ENCODE assay signal across 1 cellular context in genomic region chr7:31249671-31250070, GRCh38.
TF ChIP-seq lines count a peak whose summit lies in the region.

No MANE protein-coding gene starts in this region.

TF ChIP-seq in H1, 55 proteins besides CTCF, POLR2A, EP300 and RAD21:
- TF ChIP-seq YY1 (IDR thresholded peaks at IDR 0.05; ENCODE audit: low read depth, low read length) = no peak
